In the genomic region with DNA sequence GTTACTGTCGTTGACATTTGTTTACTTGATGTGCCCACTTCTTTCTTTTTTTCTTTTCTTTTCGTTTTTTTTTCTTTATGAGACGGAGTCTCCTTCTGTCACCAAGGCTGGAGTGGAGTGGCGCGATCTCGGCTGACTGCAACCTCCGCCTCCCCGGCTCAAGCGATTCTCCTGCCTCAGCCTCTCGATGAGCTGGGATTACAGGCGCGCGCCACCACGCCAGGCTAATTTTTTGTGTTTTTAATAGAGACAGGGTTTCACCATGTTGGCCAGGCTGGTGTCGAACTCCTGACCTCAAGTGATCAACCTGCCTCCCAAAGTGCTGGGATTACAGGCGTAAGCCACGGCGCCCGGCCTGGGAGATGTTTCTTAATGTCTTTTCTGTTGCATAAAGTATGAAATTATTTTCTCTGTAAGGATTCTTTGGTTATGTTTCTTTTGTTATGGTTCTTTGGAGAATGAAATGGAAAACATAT, we compare ENCODE assay signal across 11 cellular contexts. TPM values are rescaled to one million over a fixed set of nuclear protein-coding genes. Genes with fewer than 3 reads are reported as not detected.
DNase-seq lines count a peak whose midpoint lies in the region; ATAC-seq and TF ChIP-seq lines count a peak whose summit lies in the region.
"Had no signal": no experiment of that assay in that cellular context is flagged by ENCODE, and none has a peak within 500 bp of the region (broad histone marks: within the 10 kb centered on the region; RNA-seq: fewer than 3 reads in every experiment).

No MANE protein-coding gene starts in this region.

- CTCF ChIA-PET in AG04449 (lab: Yijun Ruan, JAX), result interaction anchor here (1.3 kb wide), 1 partner anchor 99 kb away, joined by 3 read pairs; no protein-coding TSS in a partner anchor

- H3K9me3 ChIP-seq in iPS-20b (ENCODE audit: insufficient read depth, low read depth, low read length), result no peaks in the 10 kb centered on the region

- no peaks in the 10 kb centered on the region for H3K36me3 Mint-ChIP-seq in activated naive CD8-positive, alpha-beta T cell treated with anti-CD3 and anti-CD28 coated beads, Interleukin-2, amount 50 U/mL, for 24 hours (ENCODE audit: low read depth)
- H3K36me3 Mint-ChIP-seq: IgD-negative memory B cell had no signal

- H3K36me3 ChIP-seq in H7 (replicated peaks; ENCODE audit: control insufficient read depth, insufficient read depth, low read length) (no peaks in the 10 kb centered on the region), iPS-20b (ENCODE audit: insufficient read depth, low read depth, low read length) (no peaks in the 10 kb centered on the region)
- H3K36me3 ChIP-seq: spleen had no signal

- peaks cover 50% of the 10 kb centered on the region for H3K27me3 Mint-ChIP-seq in activated naive CD8-positive, alpha-beta T cell treated with anti-CD3 and anti-CD28 coated beads, Interleukin-2, amount 50 U/mL, for 24 hours

- TF ChIP-seq CTCF in AG04449 (IDR thresholded peaks at IDR 0.05; ENCODE audit: insufficient read depth, low read length, missing control alignments), result no peak

- no peaks in the 10 kb centered on the region for H3K27me3 ChIP-seq in H7 (ENCODE audit: control insufficient read depth, insufficient read depth, low read length)
- H3K27me3 ChIP-seq in iPS-20b (ENCODE audit: insufficient read depth, low read length), result no peaks in the 10 kb centered on the region

- peaks cover 5% of the 10 kb centered on the region for H3K4me1 Mint-ChIP-seq in activated naive CD8-positive, alpha-beta T cell treated with anti-CD3 and anti-CD28 coated beads, Interleukin-2, amount 50 U/mL, for 24 hours
- H3K4me1 Mint-ChIP-seq: IgD-negative memory B cell had no signal

- no peak for ATAC-seq in activated naive CD8-positive, alpha-beta T cell treated with anti-CD3 and anti-CD28 coated beads, Interleukin-2, amount 50 U/mL, for 24 hours
- no peak for ATAC-seq in GM21423 (IDR thresholded peaks at IDR 0.05; ENCODE audit: unreplicated experiment)
- ATAC-seq in GM18519 (IDR thresholded peaks at IDR 0.05; ENCODE audit: low FRiP score, unreplicated experiment), result no peak
- ATAC-seq in HG02763 (IDR thresholded peaks at IDR 0.05; ENCODE audit: unreplicated experiment), result no peak

- no peaks in the 10 kb centered on the region for H3K4me1 ChIP-seq in iPS-20b (ENCODE audit: insufficient read depth, low read length)

- H3K9ac ChIP-seq in iPS-20b (ENCODE audit: low read depth, low read length), result peak overlapping the region; percentile 69; the same call in 1 of the 2 replicates

- peak overlapping the region; percentile 30 for H3K4me3 ChIP-seq in AG04449 (ENCODE audit: low read depth, low read length)
- peak overlapping the region; percentile 54 for H3K4me3 ChIP-seq in H7 (ENCODE audit: insufficient read depth, low read depth, low read length)
- peak overlapping the region; percentile 74 for H3K4me3 ChIP-seq in iPS-20b (ENCODE audit: low read length)
- H3K4me3 ChIP-seq: spleen had no signal

- peak overlapping the region; percentile 76 for H3K4me3 Mint-ChIP-seq in activated naive CD8-positive, alpha-beta T cell treated with anti-CD3 and anti-CD28 coated beads, Interleukin-2, amount 50 U/mL, for 24 hours

- DNase-seq in AG04449 (ENCODE audit: low read depth, low spot score) (no peak), H7 (no peak), caudate nucleus (lab: John Stamatoyannopoulos, UW) (no peak)
- no peak for DNase-seq in activated naive CD8-positive, alpha-beta T cell treated with anti-CD3 and anti-CD28 coated beads, Interleukin-2, amount 50 U/mL, for 24 hours
- DNase-seq: NCI-H2171, spleen had no signal

- H3K9me3 Mint-ChIP-seq in activated naive CD8-positive, alpha-beta T cell treated with anti-CD3 and anti-CD28 coated beads, Interleukin-2, amount 50 U/mL, for 24 hours, result no peaks in the 10 kb centered on the region

- H3K27ac Mint-ChIP-seq in activated naive CD8-positive, alpha-beta T cell treated with anti-CD3 and anti-CD28 coated beads, Interleukin-2, amount 50 U/mL, for 24 hours, result no peak overlapping the region

- POLR2A ChIA-PET in AG04449 (lab: Yijun Ruan, JAX), result no interaction called here

- no peak overlapping the region for H3K27ac ChIP-seq in iPS-20b (ENCODE audit: low read length)
- H3K27ac ChIP-seq in caudate nucleus (ENCODE audit: low read depth, low read length), result no peak overlapping the region
- H3K27ac ChIP-seq: spleen had no signal

RNA-seq across cellular contexts. Expression of a gene that starts 33.3 kb away (rescaled TPM):
- total RNA-seq in H7 (2014; rRNA removed; shearing (Covaris generic)), result 5.0 and 5.2 TPM in 2 replicates
